Comparison of ENCODE assay signal across 1 cellular context in the genomic region with DNA sequence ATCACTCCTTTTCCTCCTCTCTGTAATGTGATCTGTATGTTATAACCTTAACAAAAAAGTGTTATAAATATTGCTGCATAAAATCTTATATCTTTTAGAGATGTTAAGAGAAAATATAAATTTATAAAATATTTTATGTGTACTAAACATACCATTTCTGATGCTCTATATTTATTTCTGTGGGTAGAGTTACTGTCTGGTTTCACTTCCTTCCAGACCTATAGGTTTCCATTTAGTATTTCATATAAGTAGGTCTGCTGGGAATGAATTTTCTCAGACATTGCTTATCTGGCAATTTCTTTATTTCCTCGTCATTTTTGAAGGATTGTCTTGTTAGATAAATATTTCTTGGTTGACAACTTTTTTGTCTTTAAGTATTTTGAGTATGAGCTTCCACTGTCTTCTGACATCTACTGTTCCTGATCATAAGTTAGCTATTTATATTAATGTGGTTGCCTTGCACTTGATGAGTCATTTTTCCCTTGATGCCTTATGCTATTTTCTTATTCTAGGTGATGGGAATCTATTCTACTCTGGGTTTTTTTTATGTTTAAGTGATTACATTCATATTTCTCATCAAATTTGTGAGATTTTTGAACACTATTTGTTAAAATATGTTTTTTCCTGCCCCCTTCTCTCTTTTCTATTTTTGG.
TF ChIP-seq lines count a peak whose summit lies in the region.

No MANE protein-coding gene starts in this region.

TF ChIP-seq in SK-N-SH treated with all-trans-retinoic acid at 6 μM for 48 hours, 23 proteins besides CTCF, POLR2A, EP300 and RAD21 (continued from another document):
- TF ChIP-seq, protein P1, sequence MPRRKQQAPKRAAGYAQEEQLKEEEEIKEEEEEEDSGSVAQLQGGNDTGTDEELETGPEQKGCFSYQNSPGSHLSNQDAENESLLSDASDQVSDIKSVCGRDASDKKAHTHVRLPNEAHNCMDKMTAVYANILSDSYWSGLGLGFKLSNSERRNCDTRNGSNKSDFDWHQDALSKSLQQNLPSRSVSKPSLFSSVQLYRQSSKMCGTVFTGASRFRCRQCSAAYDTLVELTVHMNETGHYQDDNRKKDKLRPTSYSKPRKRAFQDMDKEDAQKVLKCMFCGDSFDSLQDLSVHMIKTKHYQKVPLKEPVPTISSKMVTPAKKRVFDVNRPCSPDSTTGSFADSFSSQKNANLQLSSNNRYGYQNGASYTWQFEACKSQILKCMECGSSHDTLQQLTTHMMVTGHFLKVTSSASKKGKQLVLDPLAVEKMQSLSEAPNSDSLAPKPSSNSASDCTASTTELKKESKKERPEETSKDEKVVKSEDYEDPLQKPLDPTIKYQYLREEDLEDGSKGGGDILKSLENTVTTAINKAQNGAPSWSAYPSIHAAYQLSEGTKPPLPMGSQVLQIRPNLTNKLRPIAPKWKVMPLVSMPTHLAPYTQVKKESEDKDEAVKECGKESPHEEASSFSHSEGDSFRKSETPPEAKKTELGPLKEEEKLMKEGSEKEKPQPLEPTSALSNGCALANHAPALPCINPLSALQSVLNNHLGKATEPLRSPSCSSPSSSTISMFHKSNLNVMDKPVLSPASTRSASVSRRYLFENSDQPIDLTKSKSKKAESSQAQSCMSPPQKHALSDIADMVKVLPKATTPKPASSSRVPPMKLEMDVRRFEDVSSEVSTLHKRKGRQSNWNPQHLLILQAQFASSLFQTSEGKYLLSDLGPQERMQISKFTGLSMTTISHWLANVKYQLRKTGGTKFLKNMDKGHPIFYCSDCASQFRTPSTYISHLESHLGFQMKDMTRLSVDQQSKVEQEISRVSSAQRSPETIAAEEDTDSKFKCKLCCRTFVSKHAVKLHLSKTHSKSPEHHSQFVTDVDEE (CRISPR knock-in tag; IDR thresholded peaks at IDR 0.05) = no peak
- TF ChIP-seq ZNF8 (CRISPR knock-in tag; IDR thresholded peaks at IDR 0.05) = no peak
- no peak for TF ChIP-seq CSDC2 (CRISPR knock-in tag; IDR thresholded peaks at IDR 0.05)
- no peak for TF ChIP-seq ISL1 (CRISPR knock-in tag; IDR thresholded peaks at IDR 0.05)
- TF ChIP-seq TOX (CRISPR knock-in tag; IDR thresholded peaks at IDR 0.05; ENCODE audit: borderline replicate concordance) = no peak
- TF ChIP-seq ARNTL (CRISPR knock-in tag; IDR thresholded peaks at IDR 0.05; ENCODE audit: borderline replicate concordance, low read depth) = no peak
- TF ChIP-seq, protein P2, sequence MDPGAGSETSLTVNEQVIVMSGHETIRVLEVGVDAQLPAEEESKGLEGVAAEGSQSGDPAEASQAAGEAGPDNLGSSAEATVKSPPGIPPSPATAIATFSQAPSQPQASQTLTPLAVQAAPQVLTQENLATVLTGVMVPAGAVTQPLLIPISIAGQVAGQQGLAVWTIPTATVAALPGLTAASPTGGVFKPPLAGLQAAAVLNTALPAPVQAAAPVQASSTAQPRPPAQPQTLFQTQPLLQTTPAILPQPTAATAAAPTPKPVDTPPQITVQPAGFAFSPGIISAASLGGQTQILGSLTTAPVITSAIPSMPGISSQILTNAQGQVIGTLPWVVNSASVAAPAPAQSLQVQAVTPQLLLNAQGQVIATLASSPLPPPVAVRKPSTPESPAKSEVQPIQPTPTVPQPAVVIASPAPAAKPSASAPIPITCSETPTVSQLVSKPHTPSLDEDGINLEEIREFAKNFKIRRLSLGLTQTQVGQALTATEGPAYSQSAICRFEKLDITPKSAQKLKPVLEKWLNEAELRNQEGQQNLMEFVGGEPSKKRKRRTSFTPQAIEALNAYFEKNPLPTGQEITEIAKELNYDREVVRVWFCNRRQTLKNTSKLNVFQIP (CRISPR knock-in tag; IDR thresholded peaks at IDR 0.05; ENCODE audit: borderline replicate concordance, low read depth) = no peak
- no peak for TF ChIP-seq TCF4 (CRISPR knock-in tag; IDR thresholded peaks at IDR 0.05; ENCODE audit: borderline replicate concordance)
